Comparison of ENCODE assay signal across 18 cellular contexts in the genomic region with DNA sequence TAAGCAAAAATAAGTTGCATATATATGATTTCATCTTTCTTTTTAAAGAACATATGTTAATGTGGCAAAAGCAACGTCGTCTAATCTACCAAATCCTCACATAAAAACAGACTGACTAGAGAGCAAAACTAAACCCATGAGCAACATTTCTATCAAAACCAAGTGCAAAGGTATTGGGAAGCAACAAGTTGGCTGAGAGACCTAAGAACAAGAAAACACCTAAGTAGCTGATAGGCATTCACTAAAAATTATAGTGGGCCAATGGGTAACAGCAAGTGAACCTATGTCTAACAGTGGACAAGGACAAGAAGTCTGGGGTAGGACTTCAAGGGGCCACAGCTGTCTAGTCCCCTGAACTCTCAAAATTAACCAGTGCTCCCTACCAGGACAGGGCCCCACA.
"Had no signal": no experiment of that assay in that cellular context is flagged by ENCODE, and none has a peak within 500 bp of the region (broad histone marks: within the 10 kb centered on the region; RNA-seq: fewer than 3 reads in every experiment).

No MANE protein-coding gene starts in this region.

- H3K4me3 ChIP-seq: cardiac muscle cell, hepatocyte, lower lobe of right lung, prostate gland, right atrium auricular region, stomach had no signal

- H3K36me3 ChIP-seq: cardiac muscle cell, lower lobe of right lung, prostate gland, right atrium auricular region, stomach, WERI-Rb-1 had no signal

- H3K4me1 ChIP-seq: foreskin keratinocyte had no signal

- H3K4me3 Mint-ChIP-seq: activated CD4-positive, alpha-beta memory T cell treated with anti-CD3 and anti-CD28 coated beads for 36 hours; activated naive CD8-positive, alpha-beta T cell; T-helper 17 cell; type B pancreatic cell had no signal

- H3K27me3 ChIP-seq: cardiac muscle cell, foreskin keratinocyte, hepatocyte, right atrium auricular region, stomach had no signal

- H3K36me3 Mint-ChIP-seq: activated CD4-positive, alpha-beta memory T cell treated with anti-CD3 and anti-CD28 coated beads for 36 hours; type B pancreatic cell had no signal

- H3K4me2 ChIP-seq: hepatocyte had no signal

- H2AFZ ChIP-seq: hepatocyte had no signal

- ATAC-seq: foreskin keratinocyte, left cardiac atrium, lower lobe of right lung, T-helper 17 cell had no signal

- H3K27ac Mint-ChIP-seq: activated naive CD8-positive, alpha-beta T cell; T-helper 17 cell; type B pancreatic cell had no signal

- H3K79me2 ChIP-seq: hepatocyte had no signal

- H3K27ac ChIP-seq: cardiac muscle cell, epithelial cell of prostate, foreskin keratinocyte, hepatocyte, lower lobe of right lung, prostate gland, right atrium auricular region, stomach, WERI-Rb-1 had no signal

- H3K9me3 ChIP-seq: lower lobe of right lung, prostate gland, right atrium auricular region, stomach had no signal

- DNase-seq: activated CD4-positive, alpha-beta memory T cell treated with anti-CD3 and anti-CD28 coated beads for 36 hours; activated gamma-delta T cell; amygdala; foreskin keratinocyte; left cardiac atrium; lower lobe of right lung; midbrain; stimulated activated CD4-positive, alpha-beta T cell treated with anti-CD3 and anti-CD28 coated beads, Interleukin-2, amount 100 ng/mL, for 24 hours; stomach; T-helper 17 cell; WERI-Rb-1 had no signal

- H3K27me3 Mint-ChIP-seq: activated CD4-positive, alpha-beta memory T cell treated with anti-CD3 and anti-CD28 coated beads for 36 hours; activated naive CD8-positive, alpha-beta T cell; T-helper 17 cell; type B pancreatic cell had no signal

- H3K9me3 Mint-ChIP-seq: activated CD4-positive, alpha-beta memory T cell treated with anti-CD3 and anti-CD28 coated beads for 36 hours; type B pancreatic cell had no signal
